17 cellular contexts compared by ENCODE assay signal in the genomic region with DNA sequence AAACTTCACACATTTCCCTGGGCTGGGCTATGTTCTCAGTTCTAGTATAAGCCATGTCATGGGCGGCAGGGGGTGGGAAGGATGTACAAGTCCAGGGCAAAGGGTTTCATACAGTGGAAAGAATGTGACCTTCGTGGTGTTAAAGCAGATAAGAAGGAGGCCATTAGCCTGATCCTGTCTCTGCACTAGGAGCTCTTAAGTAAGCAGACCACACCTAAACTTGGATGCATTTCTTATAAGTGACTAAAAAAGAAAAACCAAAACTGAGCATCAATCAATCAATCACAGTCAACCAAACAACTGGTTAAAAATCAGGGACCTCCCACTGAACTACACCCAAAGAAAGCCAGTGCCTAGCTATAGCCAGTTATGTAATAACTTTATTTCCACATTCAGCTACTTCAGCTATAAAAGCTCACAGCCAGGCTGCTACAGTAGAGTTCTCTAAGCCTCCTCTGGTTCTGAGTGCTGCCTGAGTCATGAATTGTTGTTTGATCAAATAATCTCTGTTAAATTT. TPM values are rescaled to one million over a fixed set of nuclear protein-coding genes. Genes with fewer than 3 reads are reported as not detected.
DNase-seq lines count a peak whose midpoint lies in the region; TF ChIP-seq lines count a peak whose summit lies in the region.
"Had no signal": no experiment of that assay in that cellular context is flagged by ENCODE, and none has a peak within 500 bp of the region (broad histone marks: within the 10 kb centered on the region; RNA-seq: fewer than 3 reads in every experiment).

No MANE protein-coding gene starts in this region.

- H3K9ac ChIP-seq in adipocyte (ENCODE audit: low read length), result no peak overlapping the region

- TF ChIP-seq CTCF in cardiac muscle cell (IDR thresholded peaks at IDR 0.05; ENCODE audit: low read depth, low read length) (no peak), left ventricle myocardium inferior (IDR thresholded peaks at IDR 0.05; ENCODE audit: borderline replicate concordance) (no peak), fibroblast of pulmonary artery (IDR thresholded peaks at IDR 0.05; ENCODE audit: low read length, missing control alignments) (no peak), tibial artery (IDR thresholded peaks at IDR 0.05) (no peak), transverse colon (IDR thresholded peaks at IDR 0.05) (no peak)

- no peak for TF ChIP-seq EP300 in transverse colon (IDR thresholded peaks at IDR 0.05; ENCODE audit: low read depth)

- intact Hi-C loops in left ventricle myocardium inferior (cut with micrococcal nuclease), result no loop called here
- intact Hi-C loops in tibial artery (cut with DNase I; ENCODE audit: low total_unique reads), result no loop called here
- intact Hi-C loops in transverse colon (cut with DNase I; ENCODE audit: low total_unique reads), result loop anchor here (10.0 kb wide), 2 partner anchors 372 to 612 kb away; no protein-coding TSS in a partner anchor

- H3K9me3 ChIP-seq in cardiac muscle cell (ENCODE audit: low read depth) (no peaks in the 10 kb centered on the region), left ventricle myocardium inferior (replicated peaks) (no peaks in the 10 kb centered on the region), adipocyte (ENCODE audit: control insufficient read depth, low read length) (no peaks in the 10 kb centered on the region), tibial artery (no peaks in the 10 kb centered on the region), transverse colon (no peaks in the 10 kb centered on the region)
- H3K9me3 ChIP-seq: pancreas had no signal

- no peak overlapping the region for H3K27ac ChIP-seq in cardiac muscle cell
- H3K27ac ChIP-seq in left ventricle myocardium inferior (replicated peaks), result no peak overlapping the region
- H3K27ac ChIP-seq in tibial artery, result no peak overlapping the region
- no peak overlapping the region for H3K27ac ChIP-seq in transverse colon
- H3K27ac ChIP-seq: pancreas had no signal

- no peak overlapping the region for H3K4me3 ChIP-seq in cardiac muscle cell
- no peak overlapping the region for H3K4me3 ChIP-seq in left ventricle myocardium inferior
- no peak overlapping the region for H3K4me3 ChIP-seq in adipocyte (ENCODE audit: low read length)
- no peak overlapping the region for H3K4me3 ChIP-seq in fibroblast of pulmonary artery (replicated peaks; ENCODE audit: low read depth, low read length)
- no peak overlapping the region for H3K4me3 ChIP-seq in tibial artery
- H3K4me3 ChIP-seq in transverse colon, result no peak overlapping the region
- H3K4me3 ChIP-seq: pancreas had no signal

- peak; percentile 62 for DNase-seq in cardiac muscle cell (ENCODE audit: low read depth in 1 of 2, low spot score in 1 of 2)
- DNase-seq in left ventricle myocardium inferior, result no peak
- DNase-seq in adipocyte (ENCODE audit: low read depth), result peak; percentile 25
- peak; percentile 39 for DNase-seq in fibroblast of pulmonary artery (ENCODE audit: low read depth)
- peak; percentile 32 for DNase-seq in stromal cell of bone marrow (ENCODE audit: low read depth)
- DNase-seq in ACHN, result no peak
- no peak for DNase-seq in tibial artery
- DNase-seq in transverse colon, result no peak
- DNase-seq: activated CD4-positive, CD25-positive, alpha-beta regulatory T cell treated with anti-CD3 and anti-CD28 coated beads, Interleukin-2, amount 50 U/mL, for 72 hours; activated naive CD4-positive, alpha-beta T cell treated with Interleukin-2 at 50 U/mL for 16 hours; COR-L47; islet precursor cell; MV-4-11; NCI-H2107; NCI-H774; pancreas; substantia nigra had no signal

- 79% methylated on average over 2 of the region's 2 CpGs; no CpG with 5 or more reads in 1 of the 2 donors for WGBS in transverse colon (ENCODE audit: low coverage in 1 of 2), 2 donors

- no peak for TF ChIP-seq POLR2A in transverse colon (IDR thresholded peaks at IDR 0.05)

- H3K36me3 ChIP-seq in cardiac muscle cell, result no peaks in the 10 kb centered on the region
- no peaks in the 10 kb centered on the region for H3K36me3 ChIP-seq in left ventricle myocardium inferior
- H3K36me3 ChIP-seq in adipocyte (ENCODE audit: control insufficient read depth, insufficient read depth, low read length, severe bottlenecking), result no peaks in the 10 kb centered on the region
- H3K36me3 ChIP-seq in tibial artery, result no peaks in the 10 kb centered on the region
- H3K36me3 ChIP-seq in transverse colon, result no peaks in the 10 kb centered on the region
- H3K36me3 ChIP-seq: pancreas had no signal

- no peaks in the 10 kb centered on the region for H3K27me3 ChIP-seq in cardiac muscle cell
- no peaks in the 10 kb centered on the region for H3K27me3 ChIP-seq in left ventricle myocardium inferior (ENCODE audit: low read depth)
- no peaks in the 10 kb centered on the region for H3K27me3 ChIP-seq in adipocyte (replicated peaks; ENCODE audit: control insufficient read depth, insufficient read depth, low read length)
- H3K27me3 ChIP-seq in tibial artery, result no peaks in the 10 kb centered on the region
- H3K27me3 ChIP-seq in transverse colon, result no peaks in the 10 kb centered on the region
- H3K27me3 ChIP-seq: pancreas had no signal

- H3K4me1 ChIP-seq in cardiac muscle cell (ENCODE audit: low read depth) (peaks cover 13% of the 10 kb centered on the region), left ventricle myocardium inferior (peaks cover 6% of the 10 kb centered on the region), adipocyte (ENCODE audit: control insufficient read depth, insufficient read depth, low read length) (peaks cover 8% of the 10 kb centered on the region), tibial artery (no peaks in the 10 kb centered on the region), transverse colon (peaks cover 0 to 7% (median 3%) of the 10 kb centered on the region in 4 donors)
- H3K4me1 ChIP-seq: pancreas had no signal

- in situ Hi-C loops in ACHN (cut with HindIII; ENCODE audit: low pct_ligation_motif_present, low pct_unique_long_range_greater_than_20kb, low sequenced_read_pairs), result no loop called here
- in situ Hi-C loops in transverse colon (cut with MboI; ENCODE audit: low pct_ligation_motif_present in 1 of 4, low pct_unique_long_range_greater_than_20kb in 1 of 4, low sequenced_read_pairs in 3 of 4), result loop anchor here in 3 of 4 donors (25.0 kb wide), 2 partner anchors 594 to 619 kb away; no protein-coding TSS in a partner anchor

RNA-seq across cellular contexts. Expression of a gene that starts 46.8 kb away (rescaled TPM):
- total RNA-seq in cardiac muscle cell, result 59.6 and 63.6 TPM in 2 replicates
- polyA plus RNA-seq in cardiac muscle cell, result 83.7 and 95.7 TPM in 2 replicates
- 60.4 TPM for total RNA-seq in left ventricle myocardium inferior
- 100 to 1,000 TPM in 3 of 4 donors, 10 to 100 TPM in 1; 33.0 to 182 (median 152) TPM for total RNA-seq in transverse colon

Comparison
In these comparisons a context has a peak if more than half of its experiments do, and no peak if none do; other contexts are left out.
1. DNase-seq: peak in cardiac muscle cell (2 of 2), adipocyte (single experiment), fibroblast of pulmonary artery (single experiment) and stromal cell of bone marrow (single experiment); none in left ventricle myocardium inferior (single experiment), ACHN (single experiment), tibial artery (0 of 2) and transverse colon (single experiment).